18 cellular contexts compared by ENCODE assay signal in the genomic region with DNA sequence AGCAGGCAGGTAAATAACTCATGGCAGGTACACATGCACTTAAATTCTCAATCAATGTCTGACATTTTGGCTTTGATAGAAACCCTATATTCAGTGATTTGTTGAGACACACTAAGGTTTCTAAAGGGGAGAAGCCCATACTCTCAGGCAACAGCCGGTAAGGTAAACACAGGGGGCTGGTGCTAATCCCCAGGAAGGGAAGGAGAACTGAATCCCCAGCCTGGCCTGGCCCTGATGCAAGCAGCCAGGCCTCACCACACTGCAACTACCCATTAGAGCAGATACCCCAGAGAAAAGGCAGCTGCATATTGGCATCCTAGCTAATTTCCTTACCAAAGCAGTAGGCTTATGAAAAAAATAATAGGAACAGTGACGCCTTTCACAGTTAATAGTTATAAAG.
DNase-seq lines count a peak whose midpoint lies in the region; ATAC-seq and TF ChIP-seq lines count a peak whose summit lies in the region.
"Had no signal": no experiment of that assay in that cellular context is flagged by ENCODE, and none has a peak within 500 bp of the region (broad histone marks: within the 10 kb centered on the region; RNA-seq: fewer than 3 reads in every experiment).

No MANE protein-coding gene starts in this region.

- no peaks in the 10 kb centered on the region for H3K27me3 ChIP-seq in H9 (ENCODE audit: insufficient read depth, low read length)
- H3K27me3 ChIP-seq in mammary epithelial cell (ENCODE audit: insufficient read depth, low read length) = no peaks in the 10 kb centered on the region
- H3K27me3 ChIP-seq in vagina = no peaks in the 10 kb centered on the region
- H3K27me3 ChIP-seq: BLaER1 had no signal

- dilution Hi-C loops in mammary epithelial cell (cut with HindIII; ENCODE audit: low sequenced_read_pairs) = no loop called here

- 0 out of 7 replicates have a peak overlapping the region, but pooled peaks of 1 of the 3 experiments have one; percentile 54 for H3K27ac Mint-ChIP-seq in H9
- no peak overlapping the region for H3K27ac Mint-ChIP-seq in WTC11
- H3K27ac Mint-ChIP-seq: CD14-positive monocyte; CD4-positive, alpha-beta memory T cell; HFFc6 had no signal

- no peak overlapping the region for H2BK5ac ChIP-seq in H9 (ENCODE audit: insufficient read length, low read length)

- no peak overlapping the region for H3K4me2 ChIP-seq in H9 (ENCODE audit: insufficient read depth, insufficient read length, low read length)
- no peak overlapping the region for H3K4me2 ChIP-seq in mammary epithelial cell (ENCODE audit: insufficient read depth, low read depth, low read length)
- H3K4me2 ChIP-seq: BLaER1 had no signal

- H4K91ac ChIP-seq in H9 (ENCODE audit: insufficient read length, low read depth, low read length) = no peak overlapping the region

- H3T11ph ChIP-seq in H9 (ENCODE audit: low read length) = no peak overlapping the region

- no peak overlapping the region for H3K4ac ChIP-seq in H9 (ENCODE audit: low read depth, low read length)

- H3K27ac ChIP-seq in H9 (ENCODE audit: insufficient read length, low read depth, low read length) (no peak overlapping the region), mammary epithelial cell (ENCODE audit: insufficient read depth, low read depth, low read length) (no peak overlapping the region), vagina (no peak overlapping the region)
- H3K27ac ChIP-seq: BLaER1 had no signal

- H3K4me3 Mint-ChIP-seq in H9 = no peak overlapping the region
- no peak overlapping the region for H3K4me3 Mint-ChIP-seq in WTC11
- H3K4me3 Mint-ChIP-seq: CD14-positive monocyte; CD4-positive, alpha-beta memory T cell; HFFc6 had no signal

- H3K27me3 Mint-ChIP-seq in H9 (ENCODE audit: low read depth) (0 out of 2 replicates have a peak, but pooled peaks cover 1% of the 10 kb centered on the region), WTC11 (ENCODE audit: low read depth) (no peaks in the 10 kb centered on the region)
- H3K27me3 Mint-ChIP-seq: CD4-positive, alpha-beta memory T cell had no signal

- H3K36me3 Mint-ChIP-seq in H9 (ENCODE audit: insufficient read depth in 1 of 3, low read depth in 3 of 3) = peaks cover 0 to 6% (median 2%) of the 10 kb centered on the region in 3 experiments; a peak in 1 of 7 replicates
- H3K36me3 Mint-ChIP-seq in WTC11 = peaks cover 4% of the 10 kb centered on the region
- H3K36me3 Mint-ChIP-seq: CD14-positive monocyte; CD4-positive, alpha-beta memory T cell had no signal

- no peak overlapping the region for H3K4me3 ChIP-seq in mammary epithelial cell (replicated peaks in 1 of 3; ENCODE audit: insufficient read depth in 1 of 3, low read depth in 2 of 3, low read length in 3 of 3)
- no peak overlapping the region for H3K4me3 ChIP-seq in vagina
- H3K4me3 ChIP-seq: BLaER1, GM12878 had no signal

- H2BK15ac ChIP-seq in H9 (ENCODE audit: low read depth, low read length) = no peak overlapping the region

- POLR2A ChIA-PET in WTC11 (lab: Charles Lee) = no interaction called here

- H3K36me3 ChIP-seq in mammary epithelial cell (ENCODE audit: insufficient read depth, low read length) (no peaks in the 10 kb centered on the region), vagina (no peaks in the 10 kb centered on the region)
- H3K36me3 ChIP-seq: BLaER1 had no signal

- H3K9me3 ChIP-seq in H9 (ENCODE audit: control insufficient read depth, low read depth, low read length) (no peaks in the 10 kb centered on the region), mammary epithelial cell (replicated peaks; ENCODE audit: insufficient read depth, low read length) (no peaks in the 10 kb centered on the region), vagina (no peaks in the 10 kb centered on the region)
- H3K9me3 ChIP-seq: BLaER1 had no signal

- no peak overlapping the region for H2AK5ac ChIP-seq in H9 (ENCODE audit: insufficient read length, low read length)

- no peaks in the 10 kb centered on the region for H4K20me1 ChIP-seq in H9 (ENCODE audit: control insufficient read depth, insufficient read depth, insufficient read length)
- no peaks in the 10 kb centered on the region for H4K20me1 ChIP-seq in mammary epithelial cell (ENCODE audit: insufficient read depth, low read length)
- H4K20me1 ChIP-seq: BLaER1 had no signal

- no peak overlapping the region for H3K18ac ChIP-seq in H9 (ENCODE audit: insufficient read length, low read depth, low read length)

- no peaks in the 10 kb centered on the region for H3K4me1 ChIP-seq in H9 (ENCODE audit: insufficient read depth, low read length)
- no peaks in the 10 kb centered on the region for H3K4me1 ChIP-seq in mammary epithelial cell (ENCODE audit: insufficient read depth, low read length)
- no peaks in the 10 kb centered on the region for H3K4me1 ChIP-seq in vagina
- H3K4me1 ChIP-seq: BLaER1 had no signal

- ATAC-seq in WTC11 (peak; percentile 95), HG03457 (IDR thresholded peaks at IDR 0.05; ENCODE audit: unreplicated experiment) (no peak)
- ATAC-seq: GM12878, HCT116 had no signal

- H3K79me1 ChIP-seq in H9 (ENCODE audit: insufficient read depth, low read depth, low read length, poor library complexity, severe bottlenecking) = no peaks in the 10 kb centered on the region

- H3K4me1 Mint-ChIP-seq in H9 (peaks cover 11 to 12% of the 10 kb centered on the region in 2 experiments), WTC11 (peaks cover 22% of the 10 kb centered on the region)
- H3K4me1 Mint-ChIP-seq: CD4-positive, alpha-beta memory T cell had no signal

- H3K9ac ChIP-seq in H9 (ENCODE audit: extremely low read depth, insufficient read length, low read length) = no peak overlapping the region
- no peak overlapping the region for H3K9ac ChIP-seq in mammary epithelial cell (ENCODE audit: insufficient read depth, low read length)
- H3K9ac ChIP-seq: BLaER1 had no signal

- no peak overlapping the region for H3K56ac ChIP-seq in H9 (ENCODE audit: insufficient read length, low read depth, low read length)

- no peaks in the 10 kb centered on the region for H3K23me2 ChIP-seq in H9 (ENCODE audit: insufficient read length, low read depth, low read length, poor library complexity, severe bottlenecking)

- no peaks in the 10 kb centered on the region for H3K79me2 ChIP-seq in H9 (ENCODE audit: insufficient read depth, low read length)
- H3K79me2 ChIP-seq in mammary epithelial cell (ENCODE audit: insufficient read depth, low read length) = no peaks in the 10 kb centered on the region

- H3K14ac ChIP-seq in H9 (ENCODE audit: insufficient read depth, low read length) = peak overlapping the region; percentile 65; the same call in 1 of the 2 replicates

- no peak for TF ChIP-seq CTCF in H9 (conservative IDR thresholded peaks at IDR 0.05)
- TF ChIP-seq CTCF in WTC11 (IDR thresholded peaks at IDR 0.05) = no peak
- TF ChIP-seq CTCF in mammary epithelial cell (conservative IDR thresholded peaks at IDR 0.05 in 1 of 2, IDR thresholded peaks at IDR 0.05 in 1 of 2; ENCODE audit: extremely low read depth in 1 of 2, insufficient read depth in 1 of 2, low read depth in 1 of 2, low read length in 2 of 2) = no peak
- TF ChIP-seq CTCF in GM13976 (IDR thresholded peaks at IDR 0.05; ENCODE audit: borderline replicate concordance, control extremely low read depth, extremely low read depth, insufficient read depth, missing control alignments) = no peak
- TF ChIP-seq CTCF in vagina (IDR thresholded peaks at IDR 0.05) = no peak

- H2BK12ac ChIP-seq in H9 (ENCODE audit: insufficient read length, low read depth, low read length) = no peak overlapping the region

- H4K5ac ChIP-seq in H9 (ENCODE audit: insufficient read length, low read depth, low read length) = no peak overlapping the region

- intact Hi-C loops in mammary epithelial cell (cut with micrococcal nuclease) = no loop called here
- intact Hi-C loops in vagina (cut with DNase I) = no loop called here

- H3K9me3 Mint-ChIP-seq in H9 (peaks cover 2 to 16% of the 10 kb centered on the region in 2 experiments; a peak in 4 of 5 replicates), WTC11 (peaks cover 34% of the 10 kb centered on the region)

- H3K23ac ChIP-seq in H9 (ENCODE audit: insufficient read length, low read depth, low read length) = no peak overlapping the region

- BruUV-seq in mammary epithelial cell (replicated peaks; lab: Mats Ljungman, UMichigan) = no TSS peak

- peak; percentile 1 for DNase-seq in ELF-1 (ENCODE audit: low read depth, low spot score)
- peak; percentile 30 for DNase-seq in H9
- peak; percentile 20 for DNase-seq in WTC11 (ENCODE audit: low spot score)
- DNase-seq in iPS-NIHi7 (ENCODE audit: extremely low spot score) = peak; percentile 49
- no peak for DNase-seq in mammary epithelial cell
- no peak for DNase-seq in GM13976 (ENCODE audit: low spot score)
- DNase-seq in vagina (ENCODE audit: extremely low spot score in 2 of 2) = no peak
- DNase-seq: 8988T; CD4-positive, alpha-beta memory T cell; DMS153; DMS79; GF-D8; HFFc6 had no signal

- H2AFZ ChIP-seq in H9 (ENCODE audit: low read length) (no peak overlapping the region), mammary epithelial cell (ENCODE audit: low read depth, low read length) (no peak overlapping the region)

- H2BK20ac ChIP-seq in H9 (ENCODE audit: low read depth, low read length, poor library complexity, severe bottlenecking) = no peak overlapping the region

- no peak overlapping the region for H4K8ac ChIP-seq in H9 (replicated peaks; ENCODE audit: insufficient read length, low read depth, low read length)

- WGBS in H9 (ENCODE audit: extremely low coverage, insufficient read length, low lambda C conversion rate) = no CpG with 5 or more reads among the region's 2 CpGs
- WGBS in mammary epithelial cell (ENCODE audit: low coverage, missing lambda C conversion rate) = 94% methylated on average over 2 of the region's 2 CpGs

- TF ChIP-seq POLR2A in vagina (IDR thresholded peaks at IDR 0.05) = no peak

- no peak overlapping the region for H2BK120ac ChIP-seq in H9 (ENCODE audit: low read depth, low read length, poor library complexity, severe bottlenecking)

- in situ Hi-C loops in mammary epithelial cell (cut with MboI; ENCODE audit: low sequenced_read_pairs in 2 of 2) (no loop called here), GM13976 (cut with MboI; ENCODE audit: low sequenced_read_pairs, unreplicated experiment) (no loop called here)

- CTCF ChIA-PET in WTC11 (lab: Charles Lee) = no interaction called here
- CTCF ChIA-PET in mammary epithelial cell (lab: Charles Lee; ENCODE audit: low non-redundant PET) = no interaction called here

TF ChIP-seq in WTC11, 78 proteins besides CTCF, POLR2A, EP300 and RAD21:
- TF ChIP-seq GTF2I (CRISPR knock-in tag; conservative IDR thresholded peaks at IDR 0.05) = no peak

Comparison
In these comparisons a context has a peak if more than half of its experiments do, and no peak if none do; other contexts are left out.
1. DNase-seq: peak in ELF-1 (single experiment), H9 (single experiment), WTC11 (single experiment) and iPS-NIHi7 (single experiment); none in mammary epithelial cell (single experiment), GM13976 (single experiment) and vagina (0 of 2).